2 cellular contexts compared by ENCODE assay signal in the genomic region with DNA sequence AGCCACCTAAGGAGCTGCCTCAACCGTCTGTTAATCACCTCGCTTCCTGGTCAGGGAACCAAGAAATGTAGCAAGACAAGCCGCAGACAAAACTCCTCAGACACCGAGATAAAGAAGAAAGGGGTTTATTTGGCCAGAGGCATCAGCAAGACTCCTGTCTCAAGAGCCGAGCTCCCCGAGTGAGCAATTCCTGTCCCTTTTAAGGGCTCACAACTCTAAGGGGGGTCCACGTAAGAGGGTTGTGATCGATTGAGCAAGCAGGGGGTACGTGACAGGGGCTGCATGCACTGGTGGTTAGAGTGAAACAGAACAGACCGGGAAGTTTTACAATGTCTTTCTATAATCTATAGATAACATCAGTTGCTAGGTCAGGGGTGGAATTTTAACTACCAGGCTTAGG. TPM values are rescaled to one million over a fixed set of nuclear protein-coding genes. Genes with fewer than 3 reads are reported as not detected.
"Had no signal": no experiment of that assay in that cellular context is flagged by ENCODE, and none has a peak within 500 bp of the region (broad histone marks: within the 10 kb centered on the region; RNA-seq: fewer than 3 reads in every experiment).

No MANE protein-coding gene starts in this region.

RNA-seq across cellular contexts. Expression of a gene that starts 30.6 kb away (rescaled TPM):
- total RNA-seq: activated CD4-positive, alpha-beta T cell treated with anti-CD3 and anti-CD28 coated beads, Interleukin-2, amount 10 ng/mL, durations not matched to agents 24 days and 14 days; activated T-helper 1 cell treated with anti-CD3 and anti-CD28 coated beads, Interleukin-12 subunit alpha, Interleukin-12 subunit beta, Interleukin-2, Interleukin-4 antibody, amounts not matched to agents 30 ng/mL and 10 ng/mL and 1 ng/mL, durations not matched to agents 14 hours and 24 hours and 36 hours had no signal
